In genomic region chr20:17682889-17683198, GRCh38 we compare ENCODE assay signal across 8 cellular contexts. TPM values are rescaled to one million over a fixed set of nuclear protein-coding genes. Genes with fewer than 3 reads are reported as not detected.
DNase-seq lines count a peak whose midpoint lies in the region; ATAC-seq, FAIRE-seq and TF ChIP-seq lines count a peak whose summit lies in the region.

No MANE protein-coding gene starts in this region.

- peaks cover 42% of the 10 kb centered on the region for H3K27me3 Mint-ChIP-seq in activated CD4-positive, alpha-beta T cell treated with anti-CD3 and anti-CD28 coated beads, Interleukin-2, amount 10 ng/mL, durations not matched to agents 7 days and 5 days

- POLR2A ChIA-PET in activated CD4-positive, alpha-beta T cell treated with anti-CD3 and anti-CD28 coated beads, Interleukin-2, amount 10 ng/mL, durations not matched to agents 7 days and 5 days (lab: Charles Lee), result interaction anchor here (0.6 to 0.9 kb wide), 2 partner anchors 286 to 314 kb away, joined by 3 to 4 read pairs; partner anchors contain the start of gene SNX5
- POLR2A ChIA-PET in HepG2 (lab: Yijun Ruan, JAX), result interaction anchor here (0.8 to 10.8 kb wide), 78 partner anchors 9 to 605 kb away, joined by 3 to 347 read pairs (median 5); partner anchors contain the start of genes BANF2, DSTN, KAT14 and PET117

- no peak for TF ChIP-seq RAD21 in HepG2 (CRISPR knock-in tag; IDR thresholded peaks at IDR 0.05)

- H3K27me3 ChIP-seq in adrenal gland, result no peaks in the 10 kb centered on the region
- H3K27me3 ChIP-seq in HepG2 (ENCODE audit: control insufficient read depth in 1 of 2, insufficient read depth in 2 of 2, low read length in 2 of 2), result peaks cover 0 to 23% of the 10 kb centered on the region in 2 experiments; a peak in 4 of 5 replicates
- no peaks in the 10 kb centered on the region for H3K27me3 ChIP-seq in thymus (ENCODE audit: control insufficient read depth, insufficient read depth)

- H2AFZ ChIP-seq in HepG2 (ENCODE audit: low read length), result no peak overlapping the region

- H3K9me3 ChIP-seq in adrenal gland (replicated peaks in 1 of 3) (no peaks in the 10 kb centered on the region), HepG2 (ENCODE audit: low read length) (peaks cover 10% of the 10 kb centered on the region; the same call in 1 of the 2 replicates), thymus (ENCODE audit: control insufficient read depth) (peaks cover 1% of the 10 kb centered on the region)

- H4K20me1 ChIP-seq in HepG2 (ENCODE audit: insufficient read depth, low read length), result peaks cover 31% of the 10 kb centered on the region

- peak overlapping the region; percentile 87 for H3K27ac Mint-ChIP-seq in activated CD4-positive, alpha-beta T cell treated with anti-CD3 and anti-CD28 coated beads, Interleukin-2, amount 10 ng/mL, durations not matched to agents 7 days and 5 days

- TF ChIP-seq POLR2A in adrenal gland (IDR thresholded peaks at IDR 0.05) (no peak), HepG2 (IDR thresholded peaks at IDR 0.05; ENCODE audit: insufficient read depth in 1 of 2, low read depth in 2 of 2, low read length in 2 of 2) (no peak)

- peaks cover 0 to under 1% of the 10 kb centered on the region in 2 donors for H3K36me3 ChIP-seq in adrenal gland (replicated peaks in 1 of 2)
- peaks cover 9 to 26% of the 10 kb centered on the region in 2 experiments for H3K36me3 ChIP-seq in HepG2 (replicated peaks in 1 of 2; ENCODE audit: control insufficient read depth in 1 of 2, insufficient read depth in 2 of 2, low read length in 2 of 2)
- H3K36me3 ChIP-seq in thymus (ENCODE audit: control insufficient read depth, insufficient read depth), result no peaks in the 10 kb centered on the region

- peak overlapping the region; percentile 99 for H3K4me2 ChIP-seq in HepG2 (ENCODE audit: low read depth, low read length)

- WGBS in adrenal gland, 4 donors, result 31 to 39% (median 33%) methylated on average over 10 of the region's 10 CpGs
- WGBS in HepG2 (ENCODE audit: low lambda C conversion rate), result 2% methylated on average over 10 of the region's 10 CpGs
- 15% methylated on average over 10 of the region's 10 CpGs for WGBS in thymus

- peak overlapping the region in 3 of 5 donors; percentile 41 to 100 (median 95) for H3K27ac ChIP-seq in adrenal gland
- peak overlapping the region; percentile 72 for H3K27ac ChIP-seq in HepG2 (ENCODE audit: extremely low read length, insufficient read depth, low read length)
- no peak overlapping the region for H3K27ac ChIP-seq in thymus (ENCODE audit: low read depth)

- intact Hi-C loops in adrenal gland (cut with DNase I), result loop anchor here in 1 of 2 donors (5.0 kb wide), 1 partner anchor 214 kb away; no protein-coding TSS in a partner anchor
- intact Hi-C loops in HepG2 (cut with micrococcal nuclease; ENCODE audit: unreplicated experiment), result loop anchor here (1.0 to 5.0 kb wide), 5 partner anchors 39 to 256 kb away; no protein-coding TSS in a partner anchor

- no peak for DNase-seq in activated CD4-positive, alpha-beta T cell treated with anti-CD3 and anti-CD28 coated beads, Interleukin-2, amount 10 ng/mL, durations not matched to agents 7 days and 5 days
- DNase-seq in activated CD4-positive, alpha-beta T cell treated with anti-CD3 and anti-CD28 coated beads, Interleukin-2, amount 50 U/mL, for 4 hours, result no peak
- DNase-seq in adrenal gland (no peak), HepG2 (ENCODE audit: low spot score) (no peak), kidney tubule cell (ENCODE audit: low spot score) (no peak)

- peaks cover 10% of the 10 kb centered on the region for H3K36me3 Mint-ChIP-seq in activated CD4-positive, alpha-beta T cell treated with anti-CD3 and anti-CD28 coated beads, Interleukin-2, amount 10 ng/mL, durations not matched to agents 7 days and 5 days (ENCODE audit: low read depth)

- no peak for FAIRE-seq in HepG2 (lab: Jason Lieb, UNC)

- peaks cover 29% of the 10 kb centered on the region for H3K4me1 Mint-ChIP-seq in activated CD4-positive, alpha-beta T cell treated with anti-CD3 and anti-CD28 coated beads, Interleukin-2, amount 10 ng/mL, durations not matched to agents 7 days and 5 days

- peak overlapping the region; percentile 82 for H3K4me3 Mint-ChIP-seq in activated CD4-positive, alpha-beta T cell treated with anti-CD3 and anti-CD28 coated beads, Interleukin-2, amount 10 ng/mL, durations not matched to agents 7 days and 5 days

- peaks cover 31% of the 10 kb centered on the region for H3K79me2 ChIP-seq in HepG2 (ENCODE audit: insufficient read depth, low read length)

- no peak for ATAC-seq in HepG2
- no peak for ATAC-seq in GM21360 (IDR thresholded peaks at IDR 0.05; ENCODE audit: unreplicated experiment)
- no peak for ATAC-seq in GM18520 (IDR thresholded peaks at IDR 0.05; ENCODE audit: unreplicated experiment)

- peak overlapping the region in 2 of 4 donors; percentile 41 to 93 for H3K4me3 ChIP-seq in adrenal gland
- H3K4me3 ChIP-seq in HepG2 (replicated peaks in 1 of 3; ENCODE audit: insufficient read depth in 1 of 3, low read depth in 2 of 3, low read length in 3 of 3), result peak overlapping the region; percentile 51 to 71 (median 63)
- peak overlapping the region; percentile 76 for H3K4me3 ChIP-seq in thymus (ENCODE audit: low read length)

- no peak for TF ChIP-seq EP300 in HepG2 (IDR thresholded peaks at IDR 0.05; ENCODE audit: low read depth in 2 of 2, low read length in 2 of 2)
- TF ChIP-seq EP300 in HepG2 (CRISPR knock-in tag; IDR thresholded peaks at IDR 0.05; ENCODE audit: borderline replicate concordance), result no peak; the same call in 1 of the 2 replicates

- in situ Hi-C loops in HepG2 (cut with HindIII; ENCODE audit: extremely low pct_ligation_motif_present, low pct_unique_long_range_greater_than_20kb), result loop anchor here (5.0 kb wide), 1 partner anchor 199 kb away; no protein-coding TSS in a partner anchor

- H3K4me1 ChIP-seq in adrenal gland (replicated peaks in 1 of 2), result peaks cover 11 to 18% of the 10 kb centered on the region in 2 donors
- peaks cover 54% of the 10 kb centered on the region for H3K4me1 ChIP-seq in HepG2 (ENCODE audit: insufficient read depth, low read length)
- peaks cover 7% of the 10 kb centered on the region for H3K4me1 ChIP-seq in thymus (ENCODE audit: control insufficient read depth, insufficient read depth, low read length)

- BruUV-seq in HepG2 (replicated peaks; lab: Mats Ljungman, UMichigan), result TSS peak; percentile 88

- TF ChIP-seq CTCF in adrenal gland (IDR thresholded peaks at IDR 0.05), result no peak
- TF ChIP-seq CTCF in HepG2 (CRISPR knock-in tag; IDR thresholded peaks at IDR 0.05), result no peak

- H3K9me3 Mint-ChIP-seq in activated CD4-positive, alpha-beta T cell treated with anti-CD3 and anti-CD28 coated beads, Interleukin-2, amount 10 ng/mL, durations not matched to agents 7 days and 5 days, result no peaks in the 10 kb centered on the region

- CTCF ChIA-PET in activated CD4-positive, alpha-beta T cell treated with anti-CD3 and anti-CD28 coated beads, Interleukin-2, amount 10 ng/mL, durations not matched to agents 7 days and 5 days (lab: Charles Lee), result interaction anchor here (0.6 to 3.2 kb wide), 35 partner anchors 8 to 605 kb away, joined by 3 to 20 read pairs (median 4); partner anchors contain the start of genes BANF2, BFSP1 and DSTN
- CTCF ChIA-PET in HepG2 (lab: Yijun Ruan, JAX; ENCODE audit: low intra/inter-chr PET ratio, low total read pairs), result interaction anchor here (1.3 to 2.4 kb wide), 2 partner anchors 39 to 216 kb away, joined by 3 to 10 read pairs; no protein-coding TSS in a partner anchor

- H3K9ac ChIP-seq in HepG2 (ENCODE audit: insufficient read depth, low read depth, low read length), result peak overlapping the region; percentile 62

RNA-seq across cellular contexts. Expression of gene RRBP1, which starts 0.8 kb away (rescaled TPM):
- 10 to 100 TPM; 50.8 to 52.1 TPM for total RNA-seq in activated CD4-positive, alpha-beta T cell treated with anti-CD3 and anti-CD28 coated beads, Interleukin-2, amount 10 ng/mL, durations not matched to agents 7 days and 5 days
- total RNA-seq in adrenal gland (100 to 1,000 TPM in 6 of 8 donors, 10 to 100 TPM in 2; 78.0 to 261 (median 131) TPM), HepG2 (2016; rRNA removed; fragmentation: Illumina TruSeq; extraction: Trizol) (97.1 and 222 TPM in 2 replicates)
- polyA plus RNA-seq in adrenal gland (100 to 1,000 TPM; 107 to 168 (median 125) TPM), HepG2 (2011; rRNA removed) (150 and 195 TPM in 2 replicates), thymus (24.2 TPM)
- total RNA-seq in HepG2 (2016; cell fraction: cytosol; rRNA removed; fragmentation: Illumina TruSeq; extraction: Trizol; ENCODE audit: low read depth), result 35.1 and 38.1 TPM in 2 replicates
- total RNA-seq in HepG2 (2016; cell fraction: insoluble cytoplasmic fraction; rRNA removed; fragmentation: Illumina TruSeq; extraction: Trizol), result 75.4 and 223 TPM in 2 replicates
- 33.7 and 37.4 TPM in 2 replicates for total RNA-seq in HepG2 (2016; cell fraction: membrane; rRNA removed; fragmentation: Illumina TruSeq; extraction: Trizol)
- total RNA-seq in HepG2 (2016; cell fraction: nucleus; rRNA removed; fragmentation: Illumina TruSeq; extraction: Trizol), result 254 and 316 TPM in 2 replicates
- polyA plus RNA-seq in HepG2 (2011; cell fraction: cytosol; rRNA removed), result 97.1 and 99.8 TPM in 2 replicates
- 402 and 429 TPM in 2 replicates for polyA plus RNA-seq in HepG2 (2011; cell fraction: nucleus; rRNA removed)
- 190 and 218 TPM in 2 replicates for polyA plus RNA-seq in HepG2 (2012)
- polyA plus RNA-seq in HepG2 (2016; cell fraction: cytosol; fragmentation: Illumina TruSeq; extraction: Trizol; ENCODE audit: low read depth), result 14.1 and 14.3 TPM in 2 replicates
- 67.5 and 88.2 TPM in 2 replicates for polyA plus RNA-seq in HepG2 (2016; cell fraction: insoluble cytoplasmic fraction; fragmentation: Illumina TruSeq; extraction: Trizol; ENCODE audit: low read depth)
- 15.3 and 18.4 TPM in 2 replicates for polyA plus RNA-seq in HepG2 (2016; cell fraction: membrane; fragmentation: Illumina TruSeq; extraction: Trizol; ENCODE audit: low read depth)
- polyA plus RNA-seq in HepG2 (2016; cell fraction: nucleus; fragmentation: Illumina TruSeq; extraction: Trizol; ENCODE audit: insufficient read depth, low read depth), result 548 and 573 TPM in 2 replicates
- polyA minus RNA-seq in HepG2 (2011; rRNA and poly(A)+ RNA removed; ENCODE audit: low replicate concordance), result 18.3 and 157 TPM in 2 replicates
- polyA minus RNA-seq in HepG2 (2011; cell fraction: cytosol; rRNA and poly(A)+ RNA removed), result 155 and 192 TPM in 2 replicates
- polyA minus RNA-seq in HepG2 (2011; cell fraction: nucleus; rRNA and poly(A)+ RNA removed), result 198 and 205 TPM in 2 replicates

RNA-seq across cellular contexts. Expression of gene BANF2, which starts 16.9 kb away (rescaled TPM):
- total RNA-seq in activated CD4-positive, alpha-beta T cell treated with anti-CD3 and anti-CD28 coated beads, Interleukin-2, amount 10 ng/mL, durations not matched to agents 7 days and 5 days, result not detected
- total RNA-seq in adrenal gland, result not detected
- polyA plus RNA-seq in adrenal gland, result not detected
- total RNA-seq in HepG2 (2016; rRNA removed; fragmentation: Illumina TruSeq; extraction: Trizol), result 0.35 TPM in 1 of 2 replicates, not detected in the other
- 0.53 TPM in 1 of 2 replicates, not detected in the other for total RNA-seq in HepG2 (2016; cell fraction: cytosol; rRNA removed; fragmentation: Illumina TruSeq; extraction: Trizol; ENCODE audit: low read depth)
- not detected in 2 replicates for total RNA-seq in HepG2 (2016; cell fraction: insoluble cytoplasmic fraction; rRNA removed; fragmentation: Illumina TruSeq; extraction: Trizol)
- not detected in 2 replicates for total RNA-seq in HepG2 (2016; cell fraction: membrane; rRNA removed; fragmentation: Illumina TruSeq; extraction: Trizol)
- not detected in 2 replicates for total RNA-seq in HepG2 (2016; cell fraction: nucleus; rRNA removed; fragmentation: Illumina TruSeq; extraction: Trizol)
- not detected in 2 replicates for polyA plus RNA-seq in HepG2 (2011; rRNA removed)
- not detected in 2 replicates for polyA plus RNA-seq in HepG2 (2011; cell fraction: cytosol; rRNA removed)
- polyA plus RNA-seq in HepG2 (2011; cell fraction: nucleus; rRNA removed), result not detected in 2 replicates
- not detected in 2 replicates for polyA plus RNA-seq in HepG2 (2012)
- not detected in 2 replicates for polyA plus RNA-seq in HepG2 (2016; cell fraction: cytosol; fragmentation: Illumina TruSeq; extraction: Trizol; ENCODE audit: low read depth)
- not detected in 2 replicates for polyA plus RNA-seq in HepG2 (2016; cell fraction: insoluble cytoplasmic fraction; fragmentation: Illumina TruSeq; extraction: Trizol; ENCODE audit: low read depth)
- not detected in 2 replicates for polyA plus RNA-seq in HepG2 (2016; cell fraction: membrane; fragmentation: Illumina TruSeq; extraction: Trizol; ENCODE audit: low read depth)
- polyA plus RNA-seq in HepG2 (2016; cell fraction: nucleus; fragmentation: Illumina TruSeq; extraction: Trizol; ENCODE audit: insufficient read depth, low read depth), result not detected in 2 replicates
- polyA minus RNA-seq in HepG2 (2011; rRNA and poly(A)+ RNA removed; ENCODE audit: low replicate concordance), result not detected in 2 replicates
- not detected in 2 replicates for polyA minus RNA-seq in HepG2 (2011; cell fraction: cytosol; rRNA and poly(A)+ RNA removed)
- not detected in 2 replicates for polyA minus RNA-seq in HepG2 (2011; cell fraction: nucleus; rRNA and poly(A)+ RNA removed)
- polyA plus RNA-seq in thymus, result 0.25 TPM
